ENCODE assay signal across 12 cellular contexts in genomic region chr14:72714094-72714493, GRCh38.
DNase-seq lines count a peak whose midpoint lies in the region; ATAC-seq and TF ChIP-seq lines count a peak whose summit lies in the region.
"Had no signal": no experiment of that assay in that cellular context is flagged by ENCODE, and none has a peak within 500 bp of the region (broad histone marks: within the 10 kb centered on the region; RNA-seq: fewer than 3 reads in every experiment).

No MANE protein-coding gene starts in this region.

- no peaks in the 10 kb centered on the region for H3K9me3 ChIP-seq in spleen
- H3K9me3 ChIP-seq: tibial artery had no signal

- intact Hi-C loops in activated T-helper 2 cell treated with anti-CD3 and anti-CD28 coated beads, Interferon-gamma antibody, Interleukin-2, Interleukin-4, amounts not matched to agents 10 μg/mL and 5 μg/mL and 100 μg/mL, durations not matched to agents 14 hours and 24 hours and 36 hours (cut with micrococcal nuclease) = loop anchor here (5.0 kb wide), 1 partner anchor 197 kb away; no protein-coding TSS in a partner anchor
- intact Hi-C loops in spleen (cut with DNase I; ENCODE audit: low total_unique reads) (no loop called here), posterior vena cava (cut with DNase I) (no loop called here)

- no peaks in the 10 kb centered on the region for H3K9me3 Mint-ChIP-seq in activated T-helper 2 cell treated with anti-CD3 and anti-CD28 coated beads, Interferon-gamma antibody, Interleukin-2, Interleukin-4, amounts not matched to agents 10 μg/mL and 5 μg/mL and 100 μg/mL, durations not matched to agents 14 hours and 24 hours and 36 hours

- peaks cover 9% of the 10 kb centered on the region for H3K27me3 Mint-ChIP-seq in activated T-helper 2 cell treated with anti-CD3 and anti-CD28 coated beads, Interferon-gamma antibody, Interleukin-2, Interleukin-4, amounts not matched to agents 10 μg/mL and 5 μg/mL and 100 μg/mL, durations not matched to agents 14 hours and 24 hours and 36 hours (ENCODE audit: low read depth)

- H3K27ac Mint-ChIP-seq in activated T-helper 2 cell treated with anti-CD3 and anti-CD28 coated beads, Interferon-gamma antibody, Interleukin-2, Interleukin-4, amounts not matched to agents 10 μg/mL and 5 μg/mL and 100 μg/mL, durations not matched to agents 14 hours and 24 hours and 36 hours = no peak overlapping the region

- H3K4me1 ChIP-seq in spleen = peaks cover 0 to 50% (median 32%) of the 10 kb centered on the region in 6 donors

- peak; percentile 67 for ATAC-seq in HG02885 (IDR thresholded peaks at IDR 0.05; ENCODE audit: poor library complexity, unreplicated experiment)

- no peak overlapping the region for H3K27ac ChIP-seq in spleen

- no peaks in the 10 kb centered on the region for H3K36me3 ChIP-seq in spleen
- H3K36me3 ChIP-seq: tibial artery had no signal

- in situ Hi-C loops in GM13976 (cut with MboI; ENCODE audit: low sequenced_read_pairs, unreplicated experiment) = no loop called here

- peaks cover 31% of the 10 kb centered on the region for H3K4me1 Mint-ChIP-seq in activated T-helper 2 cell treated with anti-CD3 and anti-CD28 coated beads, Interferon-gamma antibody, Interleukin-2, Interleukin-4, amounts not matched to agents 10 μg/mL and 5 μg/mL and 100 μg/mL, durations not matched to agents 14 hours and 24 hours and 36 hours (ENCODE audit: low read depth)

- DNase-seq in GM13976 (ENCODE audit: low spot score) (peak; percentile 72), spleen (peak; percentile 93), NCI-H1417 treated with DMSO at 0.1 percent for 48 hours (lab: John Stamatoyannopoulos, UW) (no peak), NCI-H1417 (lab: John Stamatoyannopoulos, UW) (no peak), posterior vena cava (ENCODE audit: low spot score) (no peak), NCI-H524 (lab: John Stamatoyannopoulos, UW) (no peak)
- DNase-seq in activated T-helper 2 cell treated with anti-CD3 and anti-CD28 coated beads, Interferon-gamma antibody, Interleukin-2, Interleukin-4, amounts not matched to agents 10 μg/mL and 5 μg/mL and 100 μg/mL, durations not matched to agents 14 hours and 24 hours and 36 hours (ENCODE audit: low spot score) = peak; percentile 22
- DNase-seq: DMS 273 treated with DMSO at 0.1 percent for 48 hours, islet precursor cell, retina had no signal

- no peaks in the 10 kb centered on the region for H3K36me3 Mint-ChIP-seq in activated T-helper 2 cell treated with anti-CD3 and anti-CD28 coated beads, Interferon-gamma antibody, Interleukin-2, Interleukin-4, amounts not matched to agents 10 μg/mL and 5 μg/mL and 100 μg/mL, durations not matched to agents 14 hours and 24 hours and 36 hours (ENCODE audit: low read depth)

- no peak for TF ChIP-seq CTCF in GM13976 (IDR thresholded peaks at IDR 0.05; ENCODE audit: borderline replicate concordance, control extremely low read depth, extremely low read depth, insufficient read depth, missing control alignments)
- TF ChIP-seq CTCF in spleen (IDR thresholded peaks at IDR 0.05 in 8 of 11, conservative IDR thresholded peaks at IDR 0.05 in 3 of 11) = no peak

- WGBS in spleen, 5 donors = 25 to 39% (median 29%) methylated on average over 12 to 14 of the region's 14 CpGs

- H3K4me3 ChIP-seq in spleen = peak overlapping the region in 1 of 8 donors; percentile 42
- H3K4me3 ChIP-seq: tibial artery had no signal

- H3K4me3 Mint-ChIP-seq in activated T-helper 2 cell treated with anti-CD3 and anti-CD28 coated beads, Interferon-gamma antibody, Interleukin-2, Interleukin-4, amounts not matched to agents 10 μg/mL and 5 μg/mL and 100 μg/mL, durations not matched to agents 14 hours and 24 hours and 36 hours (ENCODE audit: low read depth) = peak overlapping the region; percentile 5

- no peaks in the 10 kb centered on the region for H3K27me3 ChIP-seq in spleen (replicated peaks in 1 of 7)
- H3K27me3 ChIP-seq: tibial artery had no signal

- TF ChIP-seq POLR2A in spleen (IDR thresholded peaks at IDR 0.05) = no peak

Comparison
In these comparisons a context has a peak if more than half of its experiments do, and no peak if none do; other contexts are left out.
1. DNase-seq: peak in GM13976 (single experiment), activated T-helper 2 cell treated with anti-CD3 and anti-CD28 coated beads, Interferon-gamma antibody, Interleukin-2, Interleukin-4, amounts not matched to agents 10 μg/mL and 5 μg/mL and 100 μg/mL, durations not matched to agents 14 hours and 24 hours and 36 hours (single experiment) and spleen (single experiment); none in NCI-H1417 treated with DMSO at 0.1 percent for 48 hours (single experiment), NCI-H1417 (0 of 3), posterior vena cava (single experiment) and NCI-H524 (0 of 2).